Comparison of ENCODE assay signal across 27 cellular contexts in the genomic region with DNA sequence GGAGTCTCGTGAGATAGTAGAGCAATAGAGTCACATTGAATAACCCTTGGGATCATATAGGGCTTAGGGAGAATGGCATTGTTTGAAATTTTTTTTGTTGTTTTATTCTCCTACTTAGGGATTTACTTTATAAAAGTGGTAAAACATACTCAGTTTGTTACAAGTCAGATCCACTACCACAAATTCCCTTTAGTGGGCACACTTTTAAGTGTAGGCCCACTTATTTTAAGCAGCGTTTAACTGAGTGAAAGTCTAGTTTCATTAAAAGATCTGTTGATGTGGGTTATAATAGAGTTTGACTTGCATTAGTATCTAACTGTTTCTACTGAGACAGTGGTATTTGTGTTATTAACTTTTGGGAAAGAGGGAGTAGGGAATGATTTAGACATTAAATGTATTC. TPM values are rescaled to one million over a fixed set of nuclear protein-coding genes. Genes with fewer than 3 reads are reported as not detected.
DNase-seq lines count a peak whose midpoint lies in the region; ATAC-seq and TF ChIP-seq lines count a peak whose summit lies in the region.
"Had no signal": no experiment of that assay in that cellular context is flagged by ENCODE, and none has a peak within 500 bp of the region (broad histone marks: within the 10 kb centered on the region; RNA-seq: fewer than 3 reads in every experiment).

No MANE protein-coding gene starts in this region.

- H3K36me3 Mint-ChIP-seq in endothelial cell (ENCODE audit: low read depth, unreplicated experiment) (peaks cover 5% of the 10 kb centered on the region), osteocyte (ENCODE audit: unreplicated experiment) (peaks cover 5% of the 10 kb centered on the region)

- H3K27ac Mint-ChIP-seq in endothelial cell (ENCODE audit: unreplicated experiment), result peak overlapping the region; percentile 10
- peak overlapping the region; percentile 92 for H3K27ac Mint-ChIP-seq in osteocyte (ENCODE audit: unreplicated experiment)
- H3K27ac Mint-ChIP-seq: stimulated activated naive CD8-positive, alpha-beta T cell treated with anti-CD3 and anti-CD28 coated beads, Interleukin-15, amount 100 ng/mL, for 72 hours had no signal

- no peaks in the 10 kb centered on the region for H3K27me3 Mint-ChIP-seq in endothelial cell (ENCODE audit: unreplicated experiment)
- H3K27me3 Mint-ChIP-seq in osteocyte (ENCODE audit: unreplicated experiment), result no peaks in the 10 kb centered on the region
- H3K27me3 Mint-ChIP-seq: stimulated activated naive CD8-positive, alpha-beta T cell treated with anti-CD3 and anti-CD28 coated beads, Interleukin-15, amount 100 ng/mL, for 72 hours had no signal

- H3K4me3 Mint-ChIP-seq in endothelial cell (ENCODE audit: unreplicated experiment) (no peak overlapping the region), osteocyte (ENCODE audit: unreplicated experiment) (no peak overlapping the region)
- H3K4me3 Mint-ChIP-seq: stimulated activated naive CD8-positive, alpha-beta T cell treated with anti-CD3 and anti-CD28 coated beads, Interleukin-15, amount 100 ng/mL, for 72 hours had no signal

- ATAC-seq in HG03025 (IDR thresholded peaks at IDR 0.05; ENCODE audit: low FRiP score, unreplicated experiment), result no peak
- ATAC-seq: esophagus mucosa; left lung; stimulated activated naive CD8-positive, alpha-beta T cell treated with anti-CD3 and anti-CD28 coated beads, Interleukin-15, amount 100 ng/mL, for 72 hours had no signal

- H3K9me3 Mint-ChIP-seq in endothelial cell (ENCODE audit: unreplicated experiment) (no peaks in the 10 kb centered on the region), osteocyte (ENCODE audit: unreplicated experiment) (no peaks in the 10 kb centered on the region)
- H3K9me3 Mint-ChIP-seq: stimulated activated naive CD8-positive, alpha-beta T cell treated with anti-CD3 and anti-CD28 coated beads, Interleukin-15, amount 100 ng/mL, for 72 hours had no signal

- TF ChIP-seq CTCF in endothelial cell (IDR thresholded peaks at IDR 0.05; ENCODE audit: unreplicated experiment) (no peak), osteocyte (IDR thresholded peaks at IDR 0.05) (no peak)

- H3K4me1 Mint-ChIP-seq in endothelial cell (ENCODE audit: unreplicated experiment) (peaks cover 21% of the 10 kb centered on the region), osteocyte (ENCODE audit: unreplicated experiment) (peaks cover 42% of the 10 kb centered on the region)

- peak; percentile 31 for DNase-seq in DMS 273 (lab: John Stamatoyannopoulos, UW; ENCODE audit: unreplicated experiment)
- no peak for DNase-seq in DMS 273 treated with DMSO at 0.1 percent for 48 hours (lab: John Stamatoyannopoulos, UW)
- peak; percentile 34 to 64 for DNase-seq in Kasumi-1 (lab: John Stamatoyannopoulos, UW)
- DNase-seq in endothelial cell (ENCODE audit: low spot score), result no peak
- DNase-seq in osteocyte (ENCODE audit: extremely low spot score, unreplicated experiment), result no peak
- no peak for DNase-seq in NCI-H748 treated with DMSO at 0.1 percent for 48 hours (lab: John Stamatoyannopoulos, UW)
- no peak for DNase-seq in cerebellar nuclear complex (lab: John Stamatoyannopoulos, UW)
- DNase-seq: 8988T; activated CD4-positive, alpha-beta T cell treated with anti-CD3 and anti-CD28 coated beads for 48 hours; activated naive CD4-positive, alpha-beta T cell; colonic mucosa; DND-41; effector memory CD4-positive, alpha-beta T cell; H7; hypothalamus; IMR-90; left lung; NCI-H2029; occipital lobe; retina; RPMI8226; stimulated activated CD4-positive, alpha-beta T cell treated with anti-CD3 and anti-CD28 coated beads, Interleukin-1b, Interleukin-23, amount 100 ng/mL, for 48 hours; stimulated activated CD8-positive, alpha-beta memory T cell treated with anti-CD3 and anti-CD28 coated beads, Interleukin-4, amount 100 ng/mL, for 48 hours; stimulated activated naive CD8-positive, alpha-beta T cell treated with anti-CD3 and anti-CD28 coated beads, Interleukin-15, amount 100 ng/mL, for 72 hours; tibial artery had no signal

RNA-seq across cellular contexts. Expression of a gene that starts 49.3 kb away (rescaled TPM):
- 81.2 TPM for total RNA-seq in endothelial cell (ENCODE audit: unreplicated experiment)
- total RNA-seq in osteocyte, result 46.3 and 56.6 TPM in 2 replicates

Comparison
In these comparisons a context has a peak if more than half of its experiments do, and no peak if none do; other contexts are left out.
1. DNase-seq: peak in DMS 273 (single experiment) and Kasumi-1 (2 of 2); none in DMS 273 treated with DMSO at 0.1 percent for 48 hours (single experiment), endothelial cell (single experiment), osteocyte (single experiment), NCI-H748 treated with DMSO at 0.1 percent for 48 hours (single experiment) and cerebellar nuclear complex (0 of 2).